16 cellular contexts compared by ENCODE assay signal in genomic region chr13:60407095-60407494, GRCh38. TPM values are rescaled to one million over a fixed set of nuclear protein-coding genes. Genes with fewer than 3 reads are reported as not detected.
DNase-seq lines count a peak whose midpoint lies in the region; ATAC-seq and TF ChIP-seq lines count a peak whose summit lies in the region.
"Had no signal": no experiment of that assay in that cellular context is flagged by ENCODE, and none has a peak within 500 bp of the region (broad histone marks: within the 10 kb centered on the region; RNA-seq: fewer than 3 reads in every experiment).

No MANE protein-coding gene starts in this region.

- no peaks in the 10 kb centered on the region for H3K4me1 Mint-ChIP-seq in endodermal cell
- H3K4me1 Mint-ChIP-seq in activated T-cell treated with anti-CD3 and anti-CD28 coated beads, Interleukin-2, amount 50 U/mL, for 24 hours (ENCODE audit: low read depth), result peaks cover 69% of the 10 kb centered on the region

- 88 to 96% methylated on average over 1 of the region's 1 CpG for WGBS in aorta, 2 donors
- WGBS in endodermal cell (ENCODE audit: insufficient coverage in 1 of 2, insufficient read length in 1 of 2), 2 experiments, result 93% methylated on average over 1 of the region's 1 CpG; no CpG with 5 or more reads in 1 of the 2 experiments

- H3K4me1 ChIP-seq in aorta (ENCODE audit: control insufficient read depth in 1 of 2, insufficient read depth in 2 of 2, low read length in 2 of 2) (peaks cover 5 to 9% of the 10 kb centered on the region in 2 donors), endodermal cell (ENCODE audit: control insufficient read depth, insufficient read depth, low read length) (peaks cover under 1% of the 10 kb centered on the region)

- peaks cover 2% of the 10 kb centered on the region for H3K27me3 Mint-ChIP-seq in endodermal cell (ENCODE audit: insufficient read depth)
- no peaks in the 10 kb centered on the region for H3K27me3 Mint-ChIP-seq in activated T-cell treated with anti-CD3 and anti-CD28 coated beads, Interleukin-2, amount 50 U/mL, for 24 hours
- H3K27me3 Mint-ChIP-seq: CD4-positive, alpha-beta memory T cell had no signal

- H3K27me3 ChIP-seq in aorta (ENCODE audit: control insufficient read depth in 1 of 2, insufficient read depth in 2 of 2, low read length in 1 of 2), result no peaks in the 10 kb centered on the region
- no peaks in the 10 kb centered on the region for H3K27me3 ChIP-seq in endodermal cell (ENCODE audit: control insufficient read depth, insufficient read depth, low read length, poor library complexity, severe bottlenecking)

- peaks cover 21% of the 10 kb centered on the region for H3K36me3 Mint-ChIP-seq in endodermal cell (ENCODE audit: low read depth)
- peaks cover 35% of the 10 kb centered on the region for H3K36me3 Mint-ChIP-seq in activated T-cell treated with anti-CD3 and anti-CD28 coated beads, Interleukin-2, amount 50 U/mL, for 24 hours (ENCODE audit: low read depth)

- no peak overlapping the region for H3K9ac ChIP-seq in endodermal cell (ENCODE audit: extremely low read depth, low read length, poor library complexity, severe bottlenecking)

- H3K4me3 ChIP-seq in fibroblast of villous mesenchyme (ENCODE audit: low read depth, low read length), result no peak overlapping the region
- no peak overlapping the region for H3K4me3 ChIP-seq in aorta (ENCODE audit: low read length in 2 of 2)
- H3K4me3 ChIP-seq in endodermal cell (ENCODE audit: low read length), result no peak overlapping the region
- H3K4me3 ChIP-seq: GM23338 had no signal

- no peak for TF ChIP-seq CTCF in fibroblast of villous mesenchyme (IDR thresholded peaks at IDR 0.05; ENCODE audit: insufficient read depth, low read depth, low read length)
- TF ChIP-seq CTCF in endodermal cell (conservative IDR thresholded peaks at IDR 0.05), result no peak

- ATAC-seq in GM18868 (IDR thresholded peaks at IDR 0.05; ENCODE audit: unreplicated experiment) (peak; percentile 36), HG02852 (IDR thresholded peaks at IDR 0.05; ENCODE audit: unreplicated experiment) (peak; percentile 64), aorta (ENCODE audit: low FRiP score) (no peak)
- ATAC-seq: GM23338, HCT116 had no signal

- H3K36me3 ChIP-seq in aorta (ENCODE audit: control insufficient read depth in 1 of 2, insufficient read depth in 2 of 2, low read length in 1 of 2) (no peaks in the 10 kb centered on the region), endodermal cell (ENCODE audit: control insufficient read depth, insufficient read depth, low read length) (peaks cover 4% of the 10 kb centered on the region)

- H3K27ac Mint-ChIP-seq in endodermal cell, result no peak overlapping the region
- H3K27ac Mint-ChIP-seq in activated T-cell treated with anti-CD3 and anti-CD28 coated beads, Interleukin-2, amount 50 U/mL, for 24 hours, result no peak overlapping the region
- H3K27ac Mint-ChIP-seq: CD4-positive, alpha-beta memory T cell; GM23338; H9 had no signal

- peaks cover 27% of the 10 kb centered on the region for H3K9me3 Mint-ChIP-seq in endodermal cell
- peaks cover 5% of the 10 kb centered on the region for H3K9me3 Mint-ChIP-seq in activated T-cell treated with anti-CD3 and anti-CD28 coated beads, Interleukin-2, amount 50 U/mL, for 24 hours

- intact Hi-C loops in aorta (cut with DNase I), result no loop called here

- H3K27ac ChIP-seq in aorta (ENCODE audit: low read depth in 1 of 2, low read length in 2 of 2) (no peak overlapping the region), endodermal cell (ENCODE audit: low read depth, low read length) (no peak overlapping the region)

- no peak overlapping the region for H3K4me3 Mint-ChIP-seq in endodermal cell
- no peak overlapping the region for H3K4me3 Mint-ChIP-seq in activated T-cell treated with anti-CD3 and anti-CD28 coated beads, Interleukin-2, amount 50 U/mL, for 24 hours
- H3K4me3 Mint-ChIP-seq: CD4-positive, alpha-beta memory T cell; GM23338; H9 had no signal

- H3K9me3 ChIP-seq in aorta (ENCODE audit: control insufficient read depth, low read length) (no peaks in the 10 kb centered on the region), endodermal cell (ENCODE audit: control insufficient read depth, low read length) (peaks cover 19% of the 10 kb centered on the region)

- DNase-seq in fibroblast of villous mesenchyme (ENCODE audit: low read depth) (peak; percentile 1), aorta (no peak), endodermal cell (no peak)
- DNase-seq in activated T-cell treated with anti-CD3 and anti-CD28 coated beads, Interleukin-2, amount 50 U/mL, for 24 hours, result no peak
- DNase-seq: C1 segment of cervical spinal cord; Calu3; CD4-positive, alpha-beta memory T cell; COR-L47; DMS53; DMS79 treated with DMSO at 0.1 percent for 48 hours; GF-D8; H9 had no signal

RNA-seq across cellular contexts. Expression of gene TDRD3, which starts 10.1 kb away (rescaled TPM):
- total RNA-seq in fibroblast of villous mesenchyme (16.8 and 17.3 TPM in 2 replicates), aorta (10 to 100 TPM; 31.0 to 44.3 TPM), endodermal cell (10 to 100 TPM; 25.3 to 36.1 TPM)
- polyA plus RNA-seq in aorta, result 10 to 100 TPM in 1 of 2 donors, 1 to 10 TPM in 1; 9.3 to 15.8 TPM
- polyA plus RNA-seq in endodermal cell (2013, experiment 1 of 2), result 24.7 TPM
- polyA plus RNA-seq in endodermal cell (2013, experiment 2 of 2), result 23.7 TPM
